23 cellular contexts compared by ENCODE assay signal in genomic region chr9:128394404-128395168, GRCh38. TPM values are rescaled to one million over a fixed set of nuclear protein-coding genes. Genes with fewer than 3 reads are reported as not detected.
A peak's percentile ranks its signal among the peaks of the same experiment; 100 is the strongest.
DNase-seq lines count a peak whose midpoint lies in the region; ATAC-seq, FAIRE-seq and TF ChIP-seq lines count a peak whose summit lies in the region.
"Had no signal": no experiment of that assay in that cellular context is flagged by ENCODE, and none has a peak within 500 bp of the region (broad histone marks: within the 10 kb centered on the region; RNA-seq: fewer than 3 reads in every experiment).

No MANE protein-coding gene starts in this region.

- H2BK5ac ChIP-seq in H1 (ENCODE audit: low read depth, low read length), result no peak overlapping the region

- H3K36me3 Mint-ChIP-seq in nephron progenitor cell (ENCODE audit: low read depth), result peaks cover 10% of the 10 kb centered on the region

- no peak overlapping the region for H4K91ac ChIP-seq in H1 (replicated peaks; ENCODE audit: insufficient read length, low read length)

- H3K56ac ChIP-seq in H1 (replicated peaks; ENCODE audit: insufficient read length, low read depth, low read length), result no peak overlapping the region

- H3K4me1 ChIP-seq in H1 (replicated peaks in 1 of 4; ENCODE audit: control insufficient read depth in 3 of 4, insufficient read depth in 4 of 4, low read length in 3 of 4) (peaks cover 9 to 50% (median 39%) of the 10 kb centered on the region in 4 experiments), gastroesophageal sphincter (peaks cover 0 to 13% (median 0%) of the 10 kb centered on the region in 3 donors)

- H3K14ac ChIP-seq in H1 (ENCODE audit: insufficient read length), result no peak overlapping the region

- peaks cover 35% of the 10 kb centered on the region for H3K4me1 Mint-ChIP-seq in nephron progenitor cell

- peak; percentile 56 for DNase-seq in COLO829 (ENCODE audit: low spot score)
- peak; percentile 25 for DNase-seq in NCI-H69 (lab: John Stamatoyannopoulos, UW)
- no peak for DNase-seq in H1 (ENCODE audit: low read depth in 1 of 2, low spot score in 2 of 2)
- DNase-seq in nephron progenitor cell, result no peak
- DNase-seq in activated CD4-positive, alpha-beta T cell treated with anti-CD3 and anti-CD28 coated beads, Interleukin-2, amount 50 U/mL, for 1 hour, result no peak
- no peak for DNase-seq in stimulated activated CD8-positive, alpha-beta memory T cell treated with anti-CD3 and anti-CD28 coated beads, Interleukin-4, amount 100 ng/mL, for 48 hours
- DNase-seq: activated CD4-positive, alpha-beta memory T cell treated with anti-CD3 and anti-CD28 coated beads for 36 hours; body of pancreas; CD4-positive, alpha-beta T cell; cortex of kidney; DMS153; Karpas-422; NCI-H1092; NCI-H526 treated with DMSO at 0.1 percent for 48 hours; OCI-M1; SHP77 treated with DMSO at 0.1 percent for 48 hours; stimulated activated CD4-positive, alpha-beta T cell treated with anti-CD3 and anti-CD28 coated beads, Interleukin-12 subunit alpha, Interleukin-12 subunit beta, amount 100 ng/mL, for 4 hours had no signal

- H3K27ac Mint-ChIP-seq in nephron progenitor cell, result no peak overlapping the region
- H3K27ac Mint-ChIP-seq: activated CD4-positive, alpha-beta memory T cell treated with anti-CD3 and anti-CD28 coated beads for 36 hours; CD4-positive, alpha-beta T cell; T-helper 1 cell treated with Interleukin-12 subunit alpha and Interleukin-12 subunit beta and Interleukin-4 antibody, amounts not matched to agents 30 μg/mL and 1 μg/mL, for 36 hours had no signal

- H3K23ac ChIP-seq in H1 (ENCODE audit: insufficient read length), result no peak overlapping the region

- no peak overlapping the region for H3K27ac ChIP-seq in H1 (ENCODE audit: low read depth, low read length)
- H3K27ac ChIP-seq in gastroesophageal sphincter, result no peak overlapping the region
- H3K27ac ChIP-seq: body of pancreas, VCaP had no signal

- no peaks in the 10 kb centered on the region for H3K79me2 ChIP-seq in H1 (ENCODE audit: control insufficient read depth in 1 of 2, insufficient read depth in 2 of 2, low read length in 2 of 2)

- H3K4me2 ChIP-seq in H1 (ENCODE audit: insufficient read depth in 1 of 2, low read depth in 2 of 2, low read length in 2 of 2), result peak overlapping the region; percentile 76 to 85; a peak in 2 of 4 replicates

- no peak overlapping the region for H4K5ac ChIP-seq in H1 (ENCODE audit: insufficient read length, low read depth, low read length)

- H3K27me3 Mint-ChIP-seq in nephron progenitor cell (ENCODE audit: low read depth, poor library complexity), result peaks cover 96% of the 10 kb centered on the region

- H3K9ac ChIP-seq in H1 (replicated peaks in 1 of 4; ENCODE audit: extremely low read depth in 1 of 4, low read depth in 3 of 4, low read length in 3 of 4), result no peak overlapping the region

- H3K27me3 ChIP-seq in H1 (replicated peaks in 1 of 4; ENCODE audit: control insufficient read depth in 3 of 4, extremely low read depth in 1 of 4, insufficient read depth in 3 of 4, low read length in 3 of 4), result peaks cover 87 to 100% (median 98%) of the 10 kb centered on the region in 4 experiments
- H3K27me3 ChIP-seq in gastroesophageal sphincter, result peaks cover 86% of the 10 kb centered on the region
- H3K27me3 ChIP-seq: body of pancreas had no signal

- no peak overlapping the region for H2BK120ac ChIP-seq in H1 (replicated peaks; ENCODE audit: low read depth, low read length)

- CTCF ChIA-PET in H1 (lab: Charles Lee; ENCODE audit: partially characterized antibody), result interaction anchor here (1.3 to 21.9 kb wide), 6 partner anchors 8 to 53 kb away, joined by 4 to 323 read pairs (median 14); partner anchors contain the start of genes CERCAM and URM1

- H3K9me3 ChIP-seq in H1 (ENCODE audit: insufficient read depth in 2 of 2, low read depth in 1 of 2, low read length in 1 of 2) (no peaks in the 10 kb centered on the region), gastroesophageal sphincter (no peaks in the 10 kb centered on the region)
- H3K9me3 ChIP-seq: body of pancreas had no signal

- no peaks in the 10 kb centered on the region for H3K9me3 Mint-ChIP-seq in nephron progenitor cell
- H3K9me3 Mint-ChIP-seq: activated CD4-positive, alpha-beta memory T cell treated with anti-CD3 and anti-CD28 coated beads for 36 hours; activated naive CD4-positive, alpha-beta T cell treated with anti-CD3 and anti-CD28 coated beads, Interleukin-2, amount 50 U/mL, for 72 hours; CD4-positive, alpha-beta T cell; T-helper 1 cell treated with Interleukin-12 subunit alpha and Interleukin-12 subunit beta and Interleukin-4 antibody, amounts not matched to agents 30 μg/mL and 1 μg/mL, for 36 hours had no signal

- H3K4me3 Mint-ChIP-seq in nephron progenitor cell, result peak overlapping the region; percentile 69
- H3K4me3 Mint-ChIP-seq: activated CD4-positive, alpha-beta memory T cell treated with anti-CD3 and anti-CD28 coated beads for 36 hours; CD4-positive, alpha-beta T cell; T-helper 1 cell treated with Interleukin-12 subunit alpha and Interleukin-12 subunit beta and Interleukin-4 antibody, amounts not matched to agents 30 μg/mL and 1 μg/mL, for 36 hours had no signal

- no peak for TF ChIP-seq CTCF in H1 (IDR thresholded peaks at IDR 0.05; ENCODE audit: control extremely low read depth in 1 of 3, insufficient read depth in 1 of 3, low read depth in 1 of 3, low read length in 3 of 3)
- no peak for TF ChIP-seq CTCF in nephron progenitor cell (IDR thresholded peaks at IDR 0.05)
- no peak for TF ChIP-seq CTCF in gastroesophageal sphincter (IDR thresholded peaks at IDR 0.05)

- no peak overlapping the region; the same call in 1 of the 2 replicates for H3K18ac ChIP-seq in H1 (ENCODE audit: extremely low read depth, low read length)

- no peak overlapping the region for H2AFZ ChIP-seq in H1 (ENCODE audit: low read length)

- no peaks in the 10 kb centered on the region for H3K79me1 ChIP-seq in H1 (ENCODE audit: low read depth, low read length)

- peaks cover 5% of the 10 kb centered on the region for H3K23me2 ChIP-seq in H1 (ENCODE audit: low read depth, low read length)

- no peak overlapping the region; the same call in 1 of the 2 replicates for H4K8ac ChIP-seq in H1 (ENCODE audit: extremely low read depth, insufficient read depth, low read length)

- H2BK15ac ChIP-seq in H1 (ENCODE audit: low read length), result no peak overlapping the region

- H2BK12ac ChIP-seq in H1 (ENCODE audit: low read depth, low read length), result peak overlapping the region; percentile 50; the same call in 1 of the 2 replicates

- H3K36me3 ChIP-seq in H1 (ENCODE audit: control insufficient read depth in 2 of 4, insufficient read depth in 4 of 4, low read length in 3 of 4) (peaks cover 0 to 4% (median 0%) of the 10 kb centered on the region in 4 experiments; a peak in 2 of 8 replicates), gastroesophageal sphincter (peaks cover 0 to 42% of the 10 kb centered on the region in 2 donors)

- H3K4ac ChIP-seq in H1 (replicated peaks; ENCODE audit: insufficient read length, low read depth, low read length), result no peak overlapping the region

- FAIRE-seq in H1 (lab: Jason Lieb, UNC), result no peak
- FAIRE-seq: GM12892 had no signal

- WGBS in H1 (ENCODE audit: extremely low coverage in 1 of 2, insufficient coverage in 1 of 2, insufficient read length in 1 of 2, insufficient replicate concordance in 2 of 2, low coverage in 1 of 2, low lambda C conversion rate in 2 of 2, missing lambda C conversion rate in 1 of 2), 2 experiments, result 22% methylated on average over 9 of the region's 9 CpGs; no CpG with 5 or more reads in 1 of the 2 experiments
- WGBS in gastroesophageal sphincter (ENCODE audit: low coverage in 1 of 2), 2 donors, result 44 to 70% methylated on average over 2 to 7 of the region's 9 CpGs

- no peak overlapping the region for H3K4me3 ChIP-seq in H1 (ENCODE audit: extremely low read depth in 1 of 4, insufficient read depth in 2 of 4, low read depth in 3 of 4, low read length in 4 of 4)
- no peak overlapping the region for H3K4me3 ChIP-seq in gastroesophageal sphincter
- H3K4me3 ChIP-seq: body of pancreas had no signal

- H2AK5ac ChIP-seq in H1 (ENCODE audit: low read depth, low read length), result no peak overlapping the region

- no peak for TF ChIP-seq EP300 in H1 (IDR thresholded peaks at IDR 0.05; ENCODE audit: borderline replicate concordance in 1 of 2, low read depth in 2 of 2, low read length in 2 of 2)
- no peak for TF ChIP-seq EP300 in gastroesophageal sphincter (IDR thresholded peaks at IDR 0.05)

- peaks cover 26 to 41% of the 10 kb centered on the region in 2 experiments for H4K20me1 ChIP-seq in H1 (replicated peaks in 1 of 2; ENCODE audit: control insufficient read depth in 1 of 2, insufficient read depth in 2 of 2, low read length in 2 of 2)

- TF ChIP-seq POLR2A in H1 (IDR thresholded peaks at IDR 0.05; ENCODE audit: control extremely low read depth in 1 of 2, low read depth in 2 of 2, low read length in 2 of 2) (no peak), gastroesophageal sphincter (IDR thresholded peaks at IDR 0.05) (no peak)

- no peak overlapping the region for H2BK20ac ChIP-seq in H1 (ENCODE audit: low read length)

- POLR2A ChIA-PET in H1 (lab: Charles Lee; ENCODE audit: partially characterized antibody), result interaction anchor here (1.1 to 13.1 kb wide), 10 partner anchors 11 to 180 kb away, joined by 3 to 92 read pairs (median 6); partner anchors contain the start of genes GOLGA2, SWI5 and URM1

- ATAC-seq in HG02870 (IDR thresholded peaks at IDR 0.05; ENCODE audit: unreplicated experiment) (no peak), gastroesophageal sphincter (no peak)
- ATAC-seq: activated naive CD4-positive, alpha-beta T cell treated with anti-CD3 and anti-CD28 coated beads, Interleukin-2, amount 50 U/mL, for 72 hours had no signal

- TF ChIP-seq RAD21 in H1 (IDR thresholded peaks at IDR 0.05 in 1 of 2, conservative IDR thresholded peaks at IDR 0.05 in 1 of 2; ENCODE audit: low read depth in 2 of 2, low read length in 2 of 2), result no peak

RNA-seq across cellular contexts. Expression of gene URM1, which starts 23.4 kb away (rescaled TPM):
- total RNA-seq in H1 (2021; fragmentation: NEBNext Ultra II Directional; extraction: Animal tissue kit (Norgen Biotek cat#: 25700)), result 60.5 and 62.3 TPM in 2 replicates
- 58.3 and 71.9 TPM in 2 replicates for polyA plus RNA-seq in H1 (2011; rRNA removed)
- 58.0 TPM for polyA plus RNA-seq in H1 (2011; cell fraction: cytosol; rRNA removed)
- 74.2 TPM for polyA plus RNA-seq in H1 (2011; cell fraction: nucleus; rRNA removed)
- 68.0 to 83.5 TPM (median 73.0 TPM) in 4 replicates for polyA plus RNA-seq in H1 (2012, experiment 1 of 2)
- 109 TPM for polyA plus RNA-seq in H1 (2012, experiment 2 of 2)
- 42.4 TPM for polyA plus RNA-seq in H1 (2013, experiment 1 of 2)
- polyA plus RNA-seq in H1 (2013, experiment 2 of 2), result 41.2 TPM
- polyA minus RNA-seq in H1 (2011; rRNA and poly(A)+ RNA removed), result 36.2 and 46.0 TPM in 2 replicates
- 21.1 TPM for polyA minus RNA-seq in H1 (2011; cell fraction: cytosol; rRNA and poly(A)+ RNA removed)
- polyA minus RNA-seq in H1 (2011; cell fraction: nucleus; rRNA and poly(A)+ RNA removed), result 14.4 TPM
- total RNA-seq in gastroesophageal sphincter, result 10 to 100 TPM; 20.5 to 46.8 (median 30.2) TPM

RNA-seq across cellular contexts. Expression of gene CERCAM, which starts 26.1 kb away (rescaled TPM):
- 3.1 and 4.0 TPM in 2 replicates for total RNA-seq in H1 (2021; fragmentation: NEBNext Ultra II Directional; extraction: Animal tissue kit (Norgen Biotek cat#: 25700))
- 5.2 and 7.2 TPM in 2 replicates for polyA plus RNA-seq in H1 (2011; rRNA removed)
- 5.2 TPM for polyA plus RNA-seq in H1 (2011; cell fraction: cytosol; rRNA removed)
- polyA plus RNA-seq in H1 (2011; cell fraction: nucleus; rRNA removed), result 7.3 TPM
- polyA plus RNA-seq in H1 (2012, experiment 1 of 2), result 2.0 to 3.8 TPM (median 3.4 TPM) in 4 replicates
- 3.0 TPM for polyA plus RNA-seq in H1 (2012, experiment 2 of 2)
- polyA plus RNA-seq in H1 (2013, experiment 1 of 2), result 5.4 TPM
- polyA plus RNA-seq in H1 (2013, experiment 2 of 2), result 5.6 TPM
- polyA minus RNA-seq in H1 (2011; rRNA and poly(A)+ RNA removed), result 2.1 and 4.0 TPM in 2 replicates
- polyA minus RNA-seq in H1 (2011; cell fraction: cytosol; rRNA and poly(A)+ RNA removed), result 3.6 TPM
- polyA minus RNA-seq in H1 (2011; cell fraction: nucleus; rRNA and poly(A)+ RNA removed), result 3.3 TPM
- 10 to 100 TPM; 18.0 to 30.0 (median 28.1) TPM for total RNA-seq in gastroesophageal sphincter

RNA-seq across cellular contexts. Expression of gene SLC27A4, which starts 54.3 kb away (rescaled TPM):
- 20.5 and 21.1 TPM in 2 replicates for total RNA-seq in H1 (2021; fragmentation: NEBNext Ultra II Directional; extraction: Animal tissue kit (Norgen Biotek cat#: 25700))
- polyA plus RNA-seq in H1 (2011; rRNA removed), result 14.9 and 23.1 TPM in 2 replicates
- 14.8 TPM for polyA plus RNA-seq in H1 (2011; cell fraction: cytosol; rRNA removed)
- 24.5 TPM for polyA plus RNA-seq in H1 (2011; cell fraction: nucleus; rRNA removed)
- 12.1 to 19.7 TPM (median 18.6 TPM) in 4 replicates for polyA plus RNA-seq in H1 (2012, experiment 1 of 2)
- 20.0 TPM for polyA plus RNA-seq in H1 (2012, experiment 2 of 2)
- 19.0 TPM for polyA plus RNA-seq in H1 (2013, experiment 1 of 2)
- 22.2 TPM for polyA plus RNA-seq in H1 (2013, experiment 2 of 2)
- polyA minus RNA-seq in H1 (2011; rRNA and poly(A)+ RNA removed), result 17.4 and 19.9 TPM in 2 replicates
- 16.5 TPM for polyA minus RNA-seq in H1 (2011; cell fraction: cytosol; rRNA and poly(A)+ RNA removed)
- polyA minus RNA-seq in H1 (2011; cell fraction: nucleus; rRNA and poly(A)+ RNA removed), result 10.8 TPM
- 10 to 100 TPM; 14.3 to 34.3 (median 20.4) TPM for total RNA-seq in gastroesophageal sphincter

Comparison
In these comparisons a context has a peak if more than half of its experiments do, and no peak if none do; other contexts are left out.
1. DNase-seq: peak in COLO829 (single experiment) and NCI-H69 (single experiment); none in H1 (0 of 2), nephron progenitor cell (single experiment), activated CD4-positive, alpha-beta T cell treated with anti-CD3 and anti-CD28 coated beads, Interleukin-2, amount 50 U/mL, for 1 hour (single experiment) and stimulated activated CD8-positive, alpha-beta memory T cell treated with anti-CD3 and anti-CD28 coated beads, Interleukin-4, amount 100 ng/mL, for 48 hours (single experiment).